Comparison of ENCODE assay signal across 8 cellular contexts in the genomic region with DNA sequence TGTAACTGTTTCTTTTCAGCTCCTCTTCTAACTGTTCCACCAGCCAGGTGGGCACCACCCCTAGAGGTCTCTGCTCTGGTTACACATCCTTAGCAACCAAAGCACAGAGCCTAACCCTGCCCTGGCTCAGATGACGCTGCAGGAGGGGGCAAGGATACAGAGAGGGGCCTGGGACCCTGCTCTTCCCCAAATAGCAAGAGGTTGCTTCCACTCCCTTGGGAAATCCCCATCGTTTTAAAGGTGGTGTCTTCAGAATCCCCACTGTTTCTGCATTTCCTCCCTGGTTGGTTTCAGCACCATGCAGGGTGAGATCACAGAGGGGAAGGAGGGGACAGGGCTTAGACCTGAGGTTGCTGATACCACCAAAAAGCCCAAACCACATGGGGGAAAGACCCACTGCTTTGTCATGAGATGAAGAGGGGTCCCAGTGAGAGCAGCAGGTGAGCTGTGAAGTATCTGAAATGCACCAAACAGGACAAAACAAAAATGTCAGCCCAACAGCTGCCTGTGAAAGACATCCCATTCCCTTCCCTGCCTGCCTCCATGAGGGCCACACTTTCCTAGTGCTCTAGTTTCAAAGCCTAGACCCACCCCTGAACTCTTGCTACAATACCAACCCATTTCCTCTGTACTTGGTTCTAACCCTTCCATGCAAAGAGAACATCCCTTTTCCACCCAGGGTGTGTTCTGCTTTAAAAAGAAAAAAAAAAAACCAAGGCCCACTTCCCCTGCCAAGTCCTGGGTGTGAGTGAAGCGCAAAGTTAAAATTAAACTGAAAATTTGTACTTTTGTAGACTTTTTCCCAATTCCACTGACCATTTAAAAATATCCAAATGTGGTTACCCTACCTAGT.
DNase-seq lines count a peak whose midpoint lies in the region; ATAC-seq and TF ChIP-seq lines count a peak whose summit lies in the region.

No MANE protein-coding gene starts in this region.

- no peaks in the 10 kb centered on the region for H3K27me3 Mint-ChIP-seq in stimulated activated naive CD8-positive, alpha-beta T cell treated with anti-CD3 and anti-CD28 coated beads, Interleukin-15, Interleukin-2, amounts not matched to agents 100 ng/mL and 50 ng/mL, for 24 hours

- peak overlapping the region; percentile 15; the same call in 1 of the 2 replicates for H3K27ac ChIP-seq in WERI-Rb-1
- H3K27ac ChIP-seq in effector memory CD4-positive, alpha-beta T cell (ENCODE audit: insufficient read depth, low read length, poor library complexity, severe bottlenecking), result peak overlapping the region; percentile 51

- TF ChIP-seq CTCF in WERI-Rb-1 (IDR thresholded peaks at IDR 0.05; ENCODE audit: low read depth, low read length), result no peak

- H3K9me3 ChIP-seq in WERI-Rb-1 (ENCODE audit: severe bottlenecking), result no peaks in the 10 kb centered on the region
- no peaks in the 10 kb centered on the region for H3K9me3 ChIP-seq in effector memory CD4-positive, alpha-beta T cell (ENCODE audit: control insufficient read depth, low read length)

- H3K4me1 ChIP-seq in effector memory CD4-positive, alpha-beta T cell (ENCODE audit: control insufficient read depth, insufficient read depth, low read length, poor library complexity, severe bottlenecking), result peaks cover 45% of the 10 kb centered on the region

- H3K4me3 ChIP-seq in WERI-Rb-1 (ENCODE audit: low read depth, low read length), result no peak overlapping the region
- H3K4me3 ChIP-seq in effector memory CD4-positive, alpha-beta T cell (ENCODE audit: insufficient read depth, low read depth, low read length, poor library complexity, severe bottlenecking), result no peak overlapping the region

- H3K27me3 ChIP-seq in WERI-Rb-1 (ENCODE audit: insufficient read depth, low read depth, severe bottlenecking), result no peaks in the 10 kb centered on the region
- H3K27me3 ChIP-seq in effector memory CD4-positive, alpha-beta T cell (replicated peaks; ENCODE audit: control insufficient read depth, insufficient read depth, low read length, poor library complexity, severe bottlenecking), result no peaks in the 10 kb centered on the region

- H3K4me1 Mint-ChIP-seq in stimulated activated naive CD8-positive, alpha-beta T cell treated with anti-CD3 and anti-CD28 coated beads, Interleukin-15, Interleukin-2, amounts not matched to agents 100 ng/mL and 50 ng/mL, for 24 hours (ENCODE audit: low read depth), result peaks cover 84% of the 10 kb centered on the region

- peak overlapping the region; percentile 70 for H3K4me3 Mint-ChIP-seq in stimulated activated naive CD8-positive, alpha-beta T cell treated with anti-CD3 and anti-CD28 coated beads, Interleukin-15, Interleukin-2, amounts not matched to agents 100 ng/mL and 50 ng/mL, for 24 hours

- no peaks in the 10 kb centered on the region for H3K9me3 Mint-ChIP-seq in stimulated activated naive CD8-positive, alpha-beta T cell treated with anti-CD3 and anti-CD28 coated beads, Interleukin-15, Interleukin-2, amounts not matched to agents 100 ng/mL and 50 ng/mL, for 24 hours

- peak overlapping the region; percentile 94 for H3K27ac Mint-ChIP-seq in stimulated activated naive CD8-positive, alpha-beta T cell treated with anti-CD3 and anti-CD28 coated beads, Interleukin-15, Interleukin-2, amounts not matched to agents 100 ng/mL and 50 ng/mL, for 24 hours

- H3K36me3 ChIP-seq in WERI-Rb-1, result peaks cover 60% of the 10 kb centered on the region
- H3K36me3 ChIP-seq in effector memory CD4-positive, alpha-beta T cell (ENCODE audit: control insufficient read depth, insufficient read depth, low read length), result peaks cover 6% of the 10 kb centered on the region

- H3K36me3 Mint-ChIP-seq in stimulated activated naive CD8-positive, alpha-beta T cell treated with anti-CD3 and anti-CD28 coated beads, Interleukin-15, Interleukin-2, amounts not matched to agents 100 ng/mL and 50 ng/mL, for 24 hours (ENCODE audit: low read depth), result peaks cover 44% of the 10 kb centered on the region

- DNase-seq in WERI-Rb-1 (no peak), DMS153 (lab: John Stamatoyannopoulos, UW) (no peak), NCI-H1930 (lab: John Stamatoyannopoulos, UW) (no peak), COLO668 (lab: John Stamatoyannopoulos, UW; ENCODE audit: unreplicated experiment) (no peak)
- DNase-seq in effector memory CD4-positive, alpha-beta T cell, result peak; percentile 10 to 47 (median 33)

- ATAC-seq in GM18873 (IDR thresholded peaks at IDR 0.05; ENCODE audit: low FRiP score, unreplicated experiment) (peak; percentile 49), HG02981 (IDR thresholded peaks at IDR 0.05; ENCODE audit: unreplicated experiment) (peak; percentile 58)

Comparison
In these comparisons a context has a peak if more than half of its experiments do, and no peak if none do; other contexts are left out.
1. DNase-seq: peak in effector memory CD4-positive, alpha-beta T cell (3 of 3); none in WERI-Rb-1 (single experiment), DMS153 (single experiment), NCI-H1930 (0 of 2) and COLO668 (single experiment).